ENCODE assay signal across 33 cellular contexts in the genomic region with DNA sequence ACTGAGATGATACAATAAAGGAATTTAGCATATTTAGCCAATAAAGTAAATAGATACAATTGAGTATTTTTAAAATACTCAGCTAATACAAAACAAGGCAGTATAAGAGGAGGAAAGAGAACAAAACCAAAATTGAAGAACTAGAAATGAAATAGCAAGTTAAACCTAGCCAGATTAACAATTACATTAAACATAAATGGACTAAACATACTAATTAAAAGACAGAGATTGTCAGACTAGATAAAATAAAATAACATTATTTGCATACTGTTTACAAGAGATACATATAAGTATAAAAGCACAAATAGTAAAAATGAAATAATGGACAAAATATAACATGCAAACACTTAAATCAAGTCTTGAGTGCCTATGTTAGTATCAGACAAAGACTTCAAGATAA.
"Had no signal": no experiment of that assay in that cellular context is flagged by ENCODE, and none has a peak within 500 bp of the region (broad histone marks: within the 10 kb centered on the region; RNA-seq: fewer than 3 reads in every experiment).

No MANE protein-coding gene starts in this region.

- FAIRE-seq: astrocyte, bronchial epithelial cell had no signal

- DNase-seq: activated effector memory CD4-positive, alpha-beta T cell treated with anti-CD3 and anti-CD28 coated beads, Interleukin-2, amount 50 U/mL, for 16 hours; activated effector memory CD4-positive, alpha-beta T cell treated with Interleukin-2 at 50 U/mL for 16 hours; activated gamma-delta T cell; activated gamma-delta T cell treated with Interleukin-2 at 50 U/mL for 16 hours; activated naive CD4-positive, alpha-beta T cell; activated naive CD4-positive, alpha-beta T cell treated with anti-CD3 and anti-CD28 coated beads for 36 hours; activated naive CD4-positive, alpha-beta T cell treated with anti-CD3 and anti-CD28 coated beads, Interleukin-2, amount 10 ng/mL, durations not matched to agents 7 days and 5 days; activated naive CD4-positive, alpha-beta T cell treated with anti-CD3 and anti-CD28 coated beads, Interleukin-2, amount 50 U/mL, for 16 hours; activated naive CD4-positive, alpha-beta T cell treated with Interleukin-2 at 50 U/mL for 16 hours; activated naive CD8-positive, alpha-beta T cell treated with anti-CD3 and anti-CD28 coated beads for 36 hours; activated naive CD8-positive, alpha-beta T cell treated with anti-CD3 and anti-CD28 coated beads, Interleukin-2, amount 10 ng/mL, durations not matched to agents 7 days and 5 days; activated naive CD8-positive, alpha-beta T cell treated with anti-CD3 and anti-CD28 coated beads, Interleukin-2, amount 50 U/mL, for 24 hours; activated T-cell treated with anti-CD3 and anti-CD28 coated beads, Interleukin-2, amount 50 U/mL, for 24 hours; activated T-cell treated with anti-CD3 and anti-CD28 coated beads, Interleukin-2, amount 50 U/mL, for 4 hours; activated T-cell treated with anti-CD3 and anti-CD28 coated beads, Interleukin-2, amount 50 U/mL, for 48 hours; activated T-cell treated with anti-CD3 and anti-CD28 coated beads, Interleukin-2, amount 50 U/mL, for 72 hours; adrenal gland; amniotic stem cell; amygdala; anterior cingulate cortex; aorta; body of pancreas; brain microvascular endothelial cell; caudate nucleus; central memory CD4-positive, alpha-beta T cell; cerebellar nuclear complex had no signal

- H3K4me1 ChIP-seq: adrenal gland, ascending aorta, body of pancreas, breast epithelium had no signal

- H3K36me3 ChIP-seq: adrenal gland, ascending aorta, brain microvascular endothelial cell, cardiac muscle cell had no signal

- H3K9me3 ChIP-seq: ascending aorta, body of pancreas had no signal

- H3K4me3 ChIP-seq: adrenal gland, ascending aorta, body of pancreas, breast epithelium, cardiac muscle cell had no signal

- H3K27ac ChIP-seq: adrenal gland, ascending aorta, body of pancreas, brain microvascular endothelial cell, breast epithelium, cardiac muscle cell had no signal

- H3K27me3 ChIP-seq: adrenal gland, ascending aorta, body of pancreas, brain microvascular endothelial cell, breast epithelium, cardiac muscle cell had no signal

- ATAC-seq: activated naive CD4-positive, alpha-beta T cell treated with anti-CD3 and anti-CD28 coated beads, Interleukin-2, amount 50 U/mL, for 72 hours; activated naive CD8-positive, alpha-beta T cell treated with anti-CD3 and anti-CD28 coated beads, Interleukin-2, amount 50 U/mL, for 24 hours; activated T-cell treated with anti-CD3 and anti-CD28 coated beads, Interleukin-2, amount 50 U/mL, for 4 hours; activated T-cell treated with anti-CD3 and anti-CD28 coated beads, Interleukin-2, amount 50 U/mL, for 72 hours; activated T-helper 17 cell treated with anti-CD3 and anti-CD28 coated beads, Interleukin-2, amount 50 U/mL, for 72 hours; body of pancreas had no signal
